Comparison of ENCODE assay signal across 11 cellular contexts in the genomic region with DNA sequence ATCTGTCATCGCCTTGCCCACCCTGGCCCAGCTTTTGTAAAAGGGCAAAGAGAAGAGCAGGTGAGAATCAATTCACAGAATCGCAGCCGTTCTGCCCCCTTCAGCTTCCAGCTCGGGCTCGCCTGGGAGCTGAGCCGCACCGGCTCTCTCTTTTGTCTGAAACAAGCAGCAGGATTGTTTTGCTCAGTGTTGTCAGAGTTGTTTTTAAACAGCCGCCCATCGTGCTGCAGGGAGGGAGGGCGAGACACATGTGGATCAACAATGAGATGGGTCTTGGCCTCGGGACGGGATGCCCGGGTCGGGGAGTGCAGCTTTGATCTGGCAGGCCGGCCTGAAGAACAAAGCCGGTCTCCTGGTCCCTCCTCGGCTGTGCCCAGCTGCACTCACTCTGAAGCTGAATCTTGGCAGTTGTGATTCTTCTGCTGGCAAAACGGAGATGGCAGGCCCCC. TPM values are rescaled to one million over a fixed set of nuclear protein-coding genes. Genes with fewer than 3 reads are reported as not detected.
DNase-seq lines count a peak whose midpoint lies in the region; TF ChIP-seq lines count a peak whose summit lies in the region.
"Had no signal": no experiment of that assay in that cellular context is flagged by ENCODE, and none has a peak within 500 bp of the region (broad histone marks: within the 10 kb centered on the region; RNA-seq: fewer than 3 reads in every experiment).

No MANE protein-coding gene starts in this region.

- peaks cover 37% of the 10 kb centered on the region for H3K27me3 Mint-ChIP-seq in H9 (ENCODE audit: low read depth)

- no peak overlapping the region for H2BK12ac ChIP-seq in H9 (ENCODE audit: insufficient read length, low read depth, low read length)

- H3K14ac ChIP-seq in H9 (ENCODE audit: insufficient read depth, low read length), result no peak overlapping the region

- DNase-seq in H9 (no peak), adipocyte (ENCODE audit: low read depth) (peak; percentile 12), hepatocyte (ENCODE audit: low spot score) (peak; percentile 26), pons (ENCODE audit: low spot score) (peak; percentile 98), NCI-H1436 (lab: John Stamatoyannopoulos, UW) (no peak), HT-29 (ENCODE audit: low spot score) (no peak), mucosa of gallbladder (ENCODE audit: low spot score) (no peak), NCI-H1105 (lab: John Stamatoyannopoulos, UW) (no peak)
- DNase-seq: effector memory CD4-positive, alpha-beta T cell; stimulated activated CD4-positive, alpha-beta T cell treated with anti-CD3 and anti-CD28 coated beads, Interleukin-4, amount 100 ng/mL, for 1 hour had no signal

- peak overlapping the region; percentile 31 to 80 for H3K4me3 Mint-ChIP-seq in H9

- H3K56ac ChIP-seq in H9 (ENCODE audit: insufficient read length, low read depth, low read length), result no peak overlapping the region

- H3K27me3 ChIP-seq in H9 (ENCODE audit: insufficient read depth, low read length) (no peaks in the 10 kb centered on the region), adipocyte (replicated peaks; ENCODE audit: control insufficient read depth, insufficient read depth, low read length) (peaks cover 29% of the 10 kb centered on the region), hepatocyte (peaks cover 14% of the 10 kb centered on the region)

- H2BK15ac ChIP-seq in H9 (ENCODE audit: low read depth, low read length), result no peak overlapping the region

- TF ChIP-seq CTCF in H9 (conservative IDR thresholded peaks at IDR 0.05), result no peak
- TF ChIP-seq CTCF in hepatocyte (IDR thresholded peaks at IDR 0.05; ENCODE audit: poor library complexity), result no peak

- H3K18ac ChIP-seq in H9 (ENCODE audit: insufficient read length, low read depth, low read length), result no peak overlapping the region

- no peak overlapping the region for H3K4me3 ChIP-seq in adipocyte (ENCODE audit: low read length)
- no peak overlapping the region for H3K4me3 ChIP-seq in hepatocyte

- H3K79me2 ChIP-seq in H9 (ENCODE audit: insufficient read depth, low read length) (no peaks in the 10 kb centered on the region), hepatocyte (no peaks in the 10 kb centered on the region)

- H3K4ac ChIP-seq in H9 (ENCODE audit: low read depth, low read length), result no peak overlapping the region

- H2BK120ac ChIP-seq in H9 (ENCODE audit: low read depth, low read length, poor library complexity, severe bottlenecking), result no peak overlapping the region

- H3K23me2 ChIP-seq in H9 (ENCODE audit: insufficient read length, low read depth, low read length, poor library complexity, severe bottlenecking), result no peaks in the 10 kb centered on the region

- H3K79me1 ChIP-seq in H9 (ENCODE audit: insufficient read depth, low read depth, low read length, poor library complexity, severe bottlenecking), result no peaks in the 10 kb centered on the region

- no peak overlapping the region for H4K8ac ChIP-seq in H9 (replicated peaks; ENCODE audit: insufficient read length, low read depth, low read length)

- H3K9me2 ChIP-seq in hepatocyte (replicated peaks; ENCODE audit: insufficient read depth), result no peaks in the 10 kb centered on the region

- peaks cover 0 to 5% (median 0%) of the 10 kb centered on the region in 3 experiments; a peak in 2 of 7 replicates for H3K36me3 Mint-ChIP-seq in H9 (ENCODE audit: insufficient read depth in 1 of 3, low read depth in 3 of 3)

- H3K4me1 ChIP-seq in H9 (ENCODE audit: insufficient read depth, low read length), result no peaks in the 10 kb centered on the region
- H3K4me1 ChIP-seq in adipocyte (ENCODE audit: control insufficient read depth, insufficient read depth, low read length), result peaks cover 14% of the 10 kb centered on the region
- peaks cover 14% of the 10 kb centered on the region for H3K4me1 ChIP-seq in hepatocyte (ENCODE audit: insufficient read depth)

- no peak overlapping the region for H2AFZ ChIP-seq in H9 (ENCODE audit: low read length)
- H2AFZ ChIP-seq in hepatocyte, result peak overlapping the region; percentile 31

- no peak overlapping the region for H3T11ph ChIP-seq in H9 (ENCODE audit: low read length)

- H3K4me2 ChIP-seq in H9 (ENCODE audit: insufficient read depth, insufficient read length, low read length), result peak overlapping the region; percentile 10
- H3K4me2 ChIP-seq in hepatocyte, result peak overlapping the region; percentile 66
- H3K4me2 ChIP-seq: KMS-11 had no signal

- H3K36me3 ChIP-seq in adipocyte (ENCODE audit: control insufficient read depth, insufficient read depth, low read length, severe bottlenecking), result no peaks in the 10 kb centered on the region
- H3K36me3 ChIP-seq in hepatocyte (replicated peaks; ENCODE audit: insufficient read depth, low read depth), result no peaks in the 10 kb centered on the region

- no peak overlapping the region for H2AK5ac ChIP-seq in H9 (ENCODE audit: insufficient read length, low read length)

- H3K9me3 Mint-ChIP-seq in H9, result peaks cover 0 to 3% of the 10 kb centered on the region in 2 experiments; a peak in 4 of 5 replicates

- no peak overlapping the region for H2BK20ac ChIP-seq in H9 (ENCODE audit: low read depth, low read length, poor library complexity, severe bottlenecking)

- H3K9me3 ChIP-seq in H9 (ENCODE audit: control insufficient read depth, low read depth, low read length), result no peaks in the 10 kb centered on the region
- peaks cover 3% of the 10 kb centered on the region for H3K9me3 ChIP-seq in adipocyte (ENCODE audit: control insufficient read depth, low read length)
- no peaks in the 10 kb centered on the region for H3K9me3 ChIP-seq in hepatocyte (ENCODE audit: low read depth)

- peaks cover 27 to 41% of the 10 kb centered on the region in 2 experiments for H3K4me1 Mint-ChIP-seq in H9

- H4K20me1 ChIP-seq in H9 (ENCODE audit: control insufficient read depth, insufficient read depth, insufficient read length) (no peaks in the 10 kb centered on the region), hepatocyte (ENCODE audit: insufficient read depth, poor library complexity, severe bottlenecking) (no peaks in the 10 kb centered on the region)

- H2BK5ac ChIP-seq in H9 (ENCODE audit: insufficient read length, low read length), result no peak overlapping the region

- H3K27ac ChIP-seq in H9 (ENCODE audit: insufficient read length, low read depth, low read length) (no peak overlapping the region), hepatocyte (peak overlapping the region; percentile 72)
- H3K27ac ChIP-seq: KMS-11 had no signal

- H3K27ac Mint-ChIP-seq in H9, result peak overlapping the region in 2 of 3 experiments; percentile 16 to 81; a peak in 5 of 7 replicates

- no CpG with 5 or more reads among the region's 18 CpGs for WGBS in H9 (ENCODE audit: extremely low coverage, insufficient read length, low lambda C conversion rate)
- 33% methylated on average over 18 of the region's 18 CpGs for WGBS in hepatocyte (ENCODE audit: low lambda C conversion rate, missing lambda C conversion rate)

- H4K91ac ChIP-seq in H9 (ENCODE audit: insufficient read length, low read depth, low read length), result no peak overlapping the region

- H3K23ac ChIP-seq in H9 (ENCODE audit: insufficient read length, low read depth, low read length), result no peak overlapping the region

- H3K9ac ChIP-seq in H9 (ENCODE audit: extremely low read depth, insufficient read length, low read length), result no peak overlapping the region
- H3K9ac ChIP-seq in adipocyte (ENCODE audit: low read length), result no peak overlapping the region
- H3K9ac ChIP-seq: KMS-11 had no signal

- H4K5ac ChIP-seq in H9 (ENCODE audit: insufficient read length, low read depth, low read length), result no peak overlapping the region

RNA-seq across cellular contexts. Expression of gene HDAC4, which starts 39.7 kb away (rescaled TPM):
- total RNA-seq in H9 (2021), result 27.5 and 32.0 TPM in 2 replicates
- 9.0 and 10.8 TPM in 2 replicates for total RNA-seq in hepatocyte
- polyA plus RNA-seq in hepatocyte, result 9.3 and 9.5 TPM in 2 replicates
- total RNA-seq in HT-29 (2014; rRNA removed; shearing (Covaris generic)), result 16.0 and 19.9 TPM in 2 replicates
- 103 TPM for total RNA-seq in mucosa of gallbladder

Comparison
In these comparisons a context has a peak if more than half of its experiments do, and no peak if none do; other contexts are left out.
1. DNase-seq: peak in adipocyte (single experiment), hepatocyte (single experiment) and pons (single experiment); none in H9 (single experiment), NCI-H1436 (single experiment), HT-29 (single experiment), mucosa of gallbladder (single experiment) and NCI-H1105 (single experiment).